In genomic region chr17:81097943-81098308, GRCh38 we compare ENCODE assay signal across 1 cellular context.
TF ChIP-seq lines count a peak whose summit lies in the region.

No MANE protein-coding gene starts in this region.

TF ChIP-seq in K562, 482 proteins besides CTCF, POLR2A, EP300 and RAD21 (continued from another document):
- TF ChIP-seq ZBTB11 (CRISPR knock-in tag; IDR thresholded peaks at IDR 0.05) (0 out of 6 replicates have a peak, but pooled peaks of 1 of the 3 experiments have one; percentile 24), ATF3 (IDR thresholded peaks at IDR 0.05) (peak; percentile 48), ATF3 (CRISPR knock-in tag; conservative IDR thresholded peaks at IDR 0.05) (no peak), RBBP5 (IDR thresholded peaks at IDR 0.05; ENCODE audit: borderline replicate concordance, insufficient read depth, low read length, poor library complexity, severe bottlenecking) (no peak), SIN3A (IDR thresholded peaks at IDR 0.05; ENCODE audit: borderline replicate concordance in 2 of 2, control insufficient read depth in 1 of 2, low read depth in 2 of 2, low read length in 2 of 2) (no peak; a peak in 1 of 4 replicates), ETV5 (CRISPR knock-in tag; IDR thresholded peaks at IDR 0.05; ENCODE audit: low read depth) (no peak), ZNF780A (CRISPR knock-in tag; IDR thresholded peaks at IDR 0.05) (no peak), MTA1 (IDR thresholded peaks at IDR 0.05; ENCODE audit: borderline replicate concordance) (no peak), DLX4 (CRISPR knock-in tag; IDR thresholded peaks at IDR 0.05) (no peak)
